ENCODE assay signal across 8 cellular contexts in genomic region chr14:22829661-22830328, GRCh38. TPM values are rescaled to one million over a fixed set of nuclear protein-coding genes. Genes with fewer than 3 reads are reported as not detected.
DNase-seq lines count a peak whose midpoint lies in the region; ATAC-seq and TF ChIP-seq lines count a peak whose summit lies in the region.

Gene MRPL52, plus strand, starts transcription at chr14:22829887. Its CDS starts 26 bp downstream, at chr14:22829913.

- peaks cover 6% of the 10 kb centered on the region for H3K36me3 Mint-ChIP-seq in IgD-negative memory B cell

- no peaks in the 10 kb centered on the region for H3K9me3 Mint-ChIP-seq in IgD-negative memory B cell

- peak; percentile 74 for ATAC-seq in GM21526 (IDR thresholded peaks at IDR 0.05; ENCODE audit: low FRiP score, unreplicated experiment)

- H3K27me3 ChIP-seq in muscle layer of colon (ENCODE audit: control insufficient read depth in 1 of 2, insufficient read depth in 2 of 2, low read length in 2 of 2): no peaks in the 10 kb centered on the region

- H3K4me3 ChIP-seq in epithelial cell of proximal tubule (ENCODE audit: low read depth, low read length) (peak within 1 kb of the TSS; percentile 84), muscle layer of colon (ENCODE audit: low read depth in 1 of 2, low read length in 2 of 2) (peak within 1 kb of the TSS; percentile 63 to 82)

- peak within 1 kb of the TSS; percentile 93 to 97 (median 95) for H3K4me3 Mint-ChIP-seq in IgD-negative memory B cell

- TF ChIP-seq CTCF in epithelial cell of proximal tubule (conservative IDR thresholded peaks at IDR 0.05; ENCODE audit: low read depth, low read length): no peak

- DNase-seq in DMS 273 treated with DMSO at 0.1 percent for 48 hours (lab: John Stamatoyannopoulos, UW) (peak; percentile 76), OCI-M1 (lab: John Stamatoyannopoulos, UW) (peak; percentile 94), activated T-cell treated with anti-CD3 and anti-CD28 coated beads for 48 hours (ENCODE audit: low read depth) (peak; percentile 85), epithelial cell of proximal tubule (ENCODE audit: low read depth) (no peak)
- peak; percentile 71 for DNase-seq in stimulated activated CD8-positive, alpha-beta memory T cell treated with anti-CD3 and anti-CD28 coated beads, Interleukin-7, amount 100 ng/mL, for 24 hours (ENCODE audit: low read depth)

- H3K27me3 Mint-ChIP-seq in IgD-negative memory B cell: no peaks in the 10 kb centered on the region

- peaks cover 8% of the 10 kb centered on the region for H3K4me1 ChIP-seq in muscle layer of colon (ENCODE audit: insufficient read depth, low read length)

- peak within 1 kb of the TSS; percentile 74 for H3K27ac ChIP-seq in muscle layer of colon (ENCODE audit: low read depth, low read length)

- H3K4me1 Mint-ChIP-seq in IgD-negative memory B cell: peaks cover 19 to 26% (median 24%) of the 10 kb centered on the region in 3 donors

- peak within 1 kb of the TSS; percentile 93 to 98 (median 96) for H3K27ac Mint-ChIP-seq in IgD-negative memory B cell

- H3K9me3 ChIP-seq in muscle layer of colon (ENCODE audit: low read length): no peaks in the 10 kb centered on the region

- peaks cover 7% of the 10 kb centered on the region for H3K36me3 ChIP-seq in muscle layer of colon (ENCODE audit: insufficient read depth, low read length)

- peak within 1 kb of the TSS; percentile 52 for H3K9ac ChIP-seq in muscle layer of colon (ENCODE audit: low read length)

RNA-seq across cellular contexts. Expression of gene MRPL52, which starts in this region (rescaled TPM):
- polyA plus RNA-seq in IgD-negative memory B cell: 200 TPM
- total RNA-seq in epithelial cell of proximal tubule: 160 and 224 TPM in 2 replicates
